Comparison of ENCODE assay signal across 1 cellular context in the genomic region with DNA sequence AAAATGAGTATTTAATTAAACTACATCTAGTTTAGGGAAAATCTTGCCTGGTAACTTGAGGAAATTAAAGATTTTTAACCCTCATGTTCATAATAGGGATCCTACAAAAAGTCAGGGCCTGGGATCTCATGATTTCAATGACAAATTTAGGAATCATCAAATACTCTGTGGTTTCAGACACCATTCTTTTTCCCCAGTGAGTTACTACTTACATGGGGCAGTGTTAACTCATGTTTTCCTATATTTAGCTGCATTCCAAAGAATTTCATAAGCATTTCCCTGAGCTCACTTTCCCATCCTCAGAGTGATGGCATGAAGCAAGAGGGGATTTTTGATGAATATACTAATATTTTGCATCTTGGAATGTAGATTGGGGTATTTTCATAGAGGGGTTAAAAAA.
TF ChIP-seq lines count a peak whose summit lies in the region.

No MANE protein-coding gene starts in this region.

TF ChIP-seq in SK-N-SH treated with all-trans-retinoic acid at 6 μM for 48 hours, 23 proteins besides CTCF, POLR2A, EP300 and RAD21 (continued from another document):
- TF ChIP-seq OSR1 (CRISPR knock-in tag; IDR thresholded peaks at IDR 0.05) (no peak), ZNF70 (CRISPR knock-in tag; IDR thresholded peaks at IDR 0.05) (no peak), BACH2 (CRISPR knock-in tag; IDR thresholded peaks at IDR 0.05; ENCODE audit: borderline replicate concordance) (no peak)
TF ChIP-seq in SK-N-SH treated with all-trans-retinoic acid at 6 μM for 48 hours: peak in this region for 0.
